In the genomic region with DNA sequence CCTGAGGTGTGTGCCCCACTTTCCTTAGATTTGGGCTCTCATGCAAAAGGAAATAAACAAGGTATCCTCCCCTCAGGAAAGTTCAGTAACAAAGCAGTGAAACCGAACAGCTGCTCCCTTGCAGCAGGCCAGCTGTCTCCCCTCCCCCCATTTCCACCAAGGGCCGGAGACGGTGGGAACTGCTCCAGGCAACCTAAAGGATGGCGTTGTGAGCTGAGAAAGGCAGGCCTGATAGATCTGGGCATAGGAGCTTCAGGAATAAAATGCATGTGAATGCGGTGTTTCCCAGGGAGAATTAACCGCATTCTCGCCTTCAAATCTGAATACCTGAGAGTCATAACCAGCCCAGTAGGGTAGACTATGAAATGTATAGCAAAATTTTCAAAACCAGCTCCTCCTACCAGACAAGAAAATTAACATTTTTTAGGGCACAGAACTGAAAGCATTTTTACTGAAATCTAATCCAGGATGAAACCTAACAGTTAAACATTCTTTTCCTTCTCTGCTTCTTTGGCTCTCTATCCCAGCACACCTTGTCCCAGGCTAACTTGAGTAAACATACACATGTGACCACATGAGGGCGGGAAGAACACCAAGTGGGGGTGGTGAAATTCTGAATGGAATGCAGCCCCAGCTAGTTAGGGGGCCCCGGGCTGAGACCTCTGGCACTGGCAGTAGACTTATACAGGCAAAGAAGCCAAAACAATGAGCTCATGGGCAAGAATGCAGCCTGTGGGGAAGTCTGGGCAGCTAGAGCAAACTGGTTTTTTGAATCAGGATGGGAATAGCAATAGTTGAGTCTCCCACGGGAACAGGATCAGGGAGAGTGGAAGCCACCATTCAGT, we compare ENCODE assay signal across 8 cellular contexts. TPM values are rescaled to one million over a fixed set of nuclear protein-coding genes. Genes with fewer than 3 reads are reported as not detected.
DNase-seq lines count a peak whose midpoint lies in the region; ATAC-seq, FAIRE-seq and TF ChIP-seq lines count a peak whose summit lies in the region.

No MANE protein-coding gene starts in this region.

- peak; percentile 54 for DNase-seq in activated CD4-positive, alpha-beta T cell treated with anti-CD3 and anti-CD28 coated beads for 1 hour
- DNase-seq in activated CD4-positive, alpha-beta T cell treated with anti-CD3 and anti-CD28 coated beads, Interleukin-2, amount 50 U/mL, for 4 hours, result no peak
- DNase-seq in OCI-M1 (lab: John Stamatoyannopoulos, UW), result peak; percentile 96
- DNase-seq in anterior cingulate cortex (lab: John Stamatoyannopoulos, UW), result peak in 43 of 58 donors; percentile 9 to 84 (median 40)
- peak; percentile 95 for DNase-seq in right atrium auricular region (ENCODE audit: low spot score)
- DNase-seq in posterior vena cava (ENCODE audit: low spot score), result peak; percentile 90
- DNase-seq in frontal cortex (ENCODE audit: low spot score in 2 of 2), result no peak

- no peak for FAIRE-seq in frontal cortex (lab: Jason Lieb, UNC)

- intact Hi-C loops in posterior vena cava (cut with DNase I), result loop anchor here in 1 of 2 donors (10.0 kb wide), 1 partner anchor 247 kb away; no protein-coding TSS in a partner anchor

- peaks cover 31% of the 10 kb centered on the region for H3K36me3 ChIP-seq in right atrium auricular region

- H3K9me3 ChIP-seq in right atrium auricular region, result no peaks in the 10 kb centered on the region

- peak; percentile 12 for ATAC-seq in HG03135 (IDR thresholded peaks at IDR 0.05; ENCODE audit: unreplicated experiment)

- H3K27me3 ChIP-seq in right atrium auricular region, result no peaks in the 10 kb centered on the region

- H3K4me3 ChIP-seq in right atrium auricular region, result peak overlapping the region; percentile 24

- TF ChIP-seq CTCF in right atrium auricular region (IDR thresholded peaks at IDR 0.05), result no peak

- peak overlapping the region; percentile 98 to 100 for H3K27ac ChIP-seq in right atrium auricular region

- H3K4me1 ChIP-seq in right atrium auricular region, result peaks cover 0 to 98% of the 10 kb centered on the region in 2 donors

RNA-seq across cellular contexts. Expression of a gene that starts 11.5 kb away (rescaled TPM):
- total RNA-seq in right atrium auricular region, result 100 to 1,000 TPM in 1 of 2 donors, 10 to 100 TPM in 1; 96.7 to 146 TPM
- 100 to 1,000 TPM; 210 to 267 TPM for total RNA-seq in posterior vena cava
- total RNA-seq in frontal cortex, result 110 TPM

RNA-seq across cellular contexts. Expression of a gene that starts 18.7 kb away (rescaled TPM):
- total RNA-seq in right atrium auricular region (10 to 100 TPM; 21.9 to 41.1 TPM), posterior vena cava (10 to 100 TPM; 79.6 to 99.6 TPM), frontal cortex (under 0.01 TPM)

RNA-seq across cellular contexts. Expression of a gene that starts 52.4 kb away (rescaled TPM):
- total RNA-seq in right atrium auricular region (not detected), posterior vena cava (not detected), frontal cortex (0.41 TPM)

Comparison
In these comparisons a context has a peak if more than half of its experiments do, and no peak if none do; other contexts are left out.
1. DNase-seq: peak in activated CD4-positive, alpha-beta T cell treated with anti-CD3 and anti-CD28 coated beads for 1 hour (single experiment), OCI-M1 (single experiment), anterior cingulate cortex (43 of 58), right atrium auricular region (single experiment) and posterior vena cava (single experiment); none in activated CD4-positive, alpha-beta T cell treated with anti-CD3 and anti-CD28 coated beads, Interleukin-2, amount 50 U/mL, for 4 hours (0 of 2) and frontal cortex (0 of 2).
2. RNA of a gene that starts 18.7 kb away (total RNA-seq): 79.6 to 99.6 TPM in posterior vena cava and 21.9 to 41.1 TPM in right atrium auricular region; under 0.01 TPM in frontal cortex (single experiment); every median in the first group is over 10 times any median in the second.